ENCODE assay signal across 19 cellular contexts in genomic region chr13:34017231-34017630, GRCh38.
DNase-seq lines count a peak whose midpoint lies in the region; ATAC-seq and TF ChIP-seq lines count a peak whose summit lies in the region.
"Had no signal": no experiment of that assay in that cellular context is flagged by ENCODE, and none has a peak within 500 bp of the region (broad histone marks: within the 10 kb centered on the region; RNA-seq: fewer than 3 reads in every experiment).

No MANE protein-coding gene starts in this region.

- H3K27me3 ChIP-seq in RWPE2 (ENCODE audit: insufficient read depth, poor library complexity, severe bottlenecking) (no peaks in the 10 kb centered on the region), right lobe of liver (no peaks in the 10 kb centered on the region)
- H3K27me3 ChIP-seq: Peyer's patch had no signal

- H3K36me3 ChIP-seq in RWPE2 (ENCODE audit: low read depth) (no peaks in the 10 kb centered on the region), right lobe of liver (no peaks in the 10 kb centered on the region)
- H3K36me3 ChIP-seq: Peyer's patch had no signal

- H3K27ac ChIP-seq in RWPE2 (ENCODE audit: poor library complexity, severe bottlenecking) (no peak overlapping the region), epithelial cell of prostate (no peak overlapping the region), right lobe of liver (no peak overlapping the region)
- H3K27ac ChIP-seq: Peyer's patch had no signal

- peak; percentile 26 for DNase-seq in HPDE6-E6E7 (ENCODE audit: extremely low spot score)
- no peak for DNase-seq in RWPE2 (ENCODE audit: low spot score)
- peak; percentile 75 for DNase-seq in epithelial cell of prostate (ENCODE audit: low read depth, low spot score)
- peak; percentile 31 for DNase-seq in renal cortical epithelial cell (ENCODE audit: low read depth)
- DNase-seq in right lobe of liver, result no peak
- DNase-seq in cerebellar nuclear complex (lab: John Stamatoyannopoulos, UW), result no peak
- DNase-seq: CD4-positive, CD25-positive, alpha-beta regulatory T cell; Kasumi-1; MM.1S; NCI-H1092 treated with DMSO at 0.1 percent for 48 hours; NCI-H146; NCI-H2029; NCI-H345; NCI-H524; NCI-H774; Peyer's patch; SHP77 had no signal

- 42% methylated on average over 2 of the region's 4 CpGs for WGBS in right lobe of liver (ENCODE audit: insufficient coverage, low coverage, low lambda C conversion rate, missing lambda C conversion rate)

- intact Hi-C loops in right lobe of liver (cut with DNase I), result no loop called here

- no peak overlapping the region for H3K4me3 ChIP-seq in RWPE2 (ENCODE audit: severe bottlenecking)
- H3K4me3 ChIP-seq in right lobe of liver, result no peak overlapping the region
- H3K4me3 ChIP-seq: GM12878, Peyer's patch had no signal

- no peak for TF ChIP-seq CTCF in RWPE2 (IDR thresholded peaks at IDR 0.05; ENCODE audit: poor library complexity, severe bottlenecking)
- TF ChIP-seq CTCF in right lobe of liver (IDR thresholded peaks at IDR 0.05), result no peak

- H3K4me1 ChIP-seq in RWPE2 (ENCODE audit: insufficient read depth, poor library complexity, severe bottlenecking), result peaks cover 6% of the 10 kb centered on the region
- no peaks in the 10 kb centered on the region for H3K4me1 ChIP-seq in right lobe of liver
- H3K4me1 ChIP-seq: Peyer's patch had no signal

- H3K9me3 ChIP-seq in RWPE2 (ENCODE audit: severe bottlenecking) (no peaks in the 10 kb centered on the region), right lobe of liver (peaks cover 0 to 3% (median 0%) of the 10 kb centered on the region in 4 donors)

- ATAC-seq in RWPE2 (ENCODE audit: low read depth) (0 out of 3 replicates have a peak, but pooled peaks have one; percentile 36), HG02870 (IDR thresholded peaks at IDR 0.05; ENCODE audit: unreplicated experiment) (no peak), right lobe of liver (no peak)
- ATAC-seq: GM12878 had no signal

- TF ChIP-seq POLR2A in right lobe of liver (IDR thresholded peaks at IDR 0.05), result no peak

Comparison
In these comparisons a context has a peak if more than half of its experiments do, and no peak if none do; other contexts are left out.
1. DNase-seq: peak in HPDE6-E6E7 (single experiment), epithelial cell of prostate (single experiment) and renal cortical epithelial cell (single experiment); none in RWPE2 (single experiment), right lobe of liver (0 of 3) and cerebellar nuclear complex (0 of 2).